In the genomic region with DNA sequence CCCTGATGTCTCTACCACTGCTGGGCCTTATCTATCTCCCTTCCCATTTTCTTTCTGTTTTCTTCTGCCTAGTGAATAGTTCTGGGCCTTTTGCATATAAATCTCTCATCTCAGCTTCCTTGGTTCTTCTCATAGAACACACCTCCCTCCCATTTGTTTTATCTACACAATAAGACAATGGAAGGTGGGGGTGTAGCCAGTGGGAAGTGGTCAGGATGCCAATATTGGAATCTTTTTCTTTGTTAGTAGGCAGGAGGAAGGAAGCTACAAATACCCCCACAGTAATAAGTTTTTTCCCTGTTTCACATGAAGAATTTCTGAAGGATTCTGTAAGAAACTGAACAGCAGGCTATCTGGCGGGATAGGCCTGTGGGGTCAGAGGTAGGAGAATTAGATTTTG, we compare ENCODE assay signal across 29 cellular contexts. TPM values are rescaled to one million over a fixed set of nuclear protein-coding genes. Genes with fewer than 3 reads are reported as not detected.
"Had no signal": no experiment of that assay in that cellular context is flagged by ENCODE, and none has a peak within 500 bp of the region (broad histone marks: within the 10 kb centered on the region; RNA-seq: fewer than 3 reads in every experiment).

No MANE protein-coding gene starts in this region.

- H3K4me1 Mint-ChIP-seq: nephron had no signal

- DNase-seq: heart right ventricle; islet precursor cell; left ventricle myocardium inferior; mammary epithelial cell; mesenchymal stem cell; naive thymus-derived CD8-positive, alpha-beta T cell; nucleus accumbens; pancreas; posterior cingulate gyrus; right lobe of liver; stimulated activated CD4-positive, alpha-beta T cell treated with anti-CD3 and anti-CD28 coated beads, Interleukin-15, amount 100 ng/mL, for 24 hours; stimulated activated CD4-positive, alpha-beta T cell treated with anti-CD3 and anti-CD28 coated beads, Interleukin-2, amount 100 ng/mL, for 24 hours; stimulated activated CD4-positive, alpha-beta T cell treated with anti-CD3 and anti-CD28 coated beads, Interleukin-4, amount 100 ng/mL, for 1 hour; stimulated activated naive B cell treated with anti-CD40 and anti-IgM and Interleukin-4, amounts not matched to agents 10 μg/mL and 1 μg/mL and 100 μg/mL, for 72 hours; stimulated activated naive CD8-positive, alpha-beta T cell treated with anti-CD3 and anti-CD28 coated beads, Interleukin-15, Interleukin-2, amounts not matched to agents 100 U/mL and 50 U/mL, for 24 hours; stomach; testis; thyroid gland; trophoblast cell; upper lobe of right lung; uterus had no signal

- H3K4me3 Mint-ChIP-seq: naive thymus-derived CD8-positive, alpha-beta T cell; nephron; neural crest cell; stimulated activated naive B cell treated with anti-CD40 and anti-IgM and Interleukin-4, amounts not matched to agents 10 μg/mL and 1 μg/mL and 100 μg/mL, for 72 hours had no signal

- ATAC-seq: naive thymus-derived CD8-positive, alpha-beta T cell; pancreas; right lobe of liver; stimulated activated naive B cell treated with anti-CD40 and anti-IgM and Interleukin-4, amounts not matched to agents 10 μg/mL and 1 μg/mL and 100 μg/mL, for 72 hours; stimulated activated naive CD8-positive, alpha-beta T cell treated with anti-CD3 and anti-CD28 coated beads, Interleukin-15, Interleukin-2, amounts not matched to agents 100 U/mL and 50 U/mL, for 24 hours; upper lobe of right lung had no signal

- H3K4me2 ChIP-seq: hepatocyte, smooth muscle cell had no signal

- H3K4me1 ChIP-seq: left ventricle myocardium inferior, pancreas, prostate gland, right atrium auricular region, right lobe of liver, stomach, testis, thyroid gland, upper lobe of right lung, uterus had no signal

- H3K27ac Mint-ChIP-seq: nephron; stimulated activated naive B cell treated with anti-CD40 and anti-IgM and Interleukin-4, amounts not matched to agents 10 μg/mL and 1 μg/mL and 100 μg/mL, for 72 hours had no signal

- H3K79me2 ChIP-seq: hepatocyte had no signal

- H3K27me3 ChIP-seq: heart right ventricle, hepatocyte, pancreas, right atrium auricular region, right lobe of liver, stomach, testis, thyroid gland, upper lobe of right lung, uterus had no signal

- H2AFZ ChIP-seq: hepatocyte had no signal

- H3K27me3 Mint-ChIP-seq: naive thymus-derived CD8-positive, alpha-beta T cell; stimulated activated naive B cell treated with anti-CD40 and anti-IgM and Interleukin-4, amounts not matched to agents 10 μg/mL and 1 μg/mL and 100 μg/mL, for 72 hours had no signal

- H3K27ac ChIP-seq: hepatocyte, left ventricle myocardium inferior, pancreas, prostate gland, right atrium auricular region, right lobe of liver, stomach, testis, thyroid gland, upper lobe of right lung, uterus had no signal

- H3K4me3 ChIP-seq: heart right ventricle, hepatocyte, left ventricle myocardium inferior, pancreas, prostate gland, right atrium auricular region, right lobe of liver, smooth muscle cell, stomach, testis, thyroid gland, upper lobe of right lung, uterus had no signal

- H3K36me3 ChIP-seq: pancreas, prostate gland, right atrium auricular region, right lobe of liver, thyroid gland, upper lobe of right lung, uterus had no signal

- H3K9me3 ChIP-seq: pancreas, prostate gland, right lobe of liver, testis, thyroid gland, uterus had no signal

RNA-seq across cellular contexts. Expression of a gene that starts 30.9 kb away (rescaled TPM):
- total RNA-seq: hepatocyte, kidney epithelial cell, mammary epithelial cell, osteoblast, smooth muscle cell had no signal
